ENCODE assay signal across 25 cellular contexts in genomic region chr14:52029881-52030280, GRCh38. TPM values are rescaled to one million over a fixed set of nuclear protein-coding genes. Genes with fewer than 3 reads are reported as not detected.
"Had no signal": no experiment of that assay in that cellular context is flagged by ENCODE, and none has a peak within 500 bp of the region (broad histone marks: within the 10 kb centered on the region; RNA-seq: fewer than 3 reads in every experiment).

No MANE protein-coding gene starts in this region.

- H3K36me3 ChIP-seq: uterus had no signal

- H3K36me3 Mint-ChIP-seq: activated CD4-positive, alpha-beta memory T cell treated with anti-CD3 and anti-CD28 coated beads for 36 hours; brain; mesothelial cell of epicardium had no signal

- DNase-seq: activated B cell treated with CpG ODN at 0.5 μM for 24 hours; activated CD4-positive, alpha-beta memory T cell treated with anti-CD3 and anti-CD28 coated beads for 36 hours; activated CD4-positive, alpha-beta T cell treated with anti-CD3 and anti-CD28 coated beads for 4 hours; activated naive CD4-positive, alpha-beta T cell treated with Interleukin-2 at 50 U/mL for 16 hours; activated T-cell treated with anti-CD3 and anti-CD28 coated beads for 4 hours; anterior cingulate cortex; cerebellar nuclear complex; cortex of kidney; effector CD8-positive, alpha-beta T cell; foreskin keratinocyte; hippocampal formation; islet precursor cell; occipital lobe; stimulated activated naive CD8-positive, alpha-beta T cell treated with anti-CD3 and anti-CD28 coated beads, Interleukin-15, Interleukin-2, amounts not matched to agents 100 U/mL and 50 U/mL, for 24 hours; substantia nigra; uterus had no signal

- H3K27ac ChIP-seq: foreskin keratinocyte, uterus had no signal

- H3K27ac Mint-ChIP-seq: activated B cell treated with CpG ODN at 0.5 μM for 24 hours; activated CD4-positive, alpha-beta memory T cell treated with anti-CD3 and anti-CD28 coated beads for 36 hours; activated T-helper 2 cell treated with anti-CD3 and anti-CD28 coated beads, Interferon-gamma antibody, Interleukin-2, Interleukin-4, amounts not matched to agents 10 μg/mL and 5 μg/mL and 100 μg/mL, durations not matched to agents 14 hours and 24 hours and 36 hours; progenitor cell of endocrine pancreas; T-helper 2 cell treated with Interferon-gamma antibody and Interleukin-4, amounts not matched to agents 5 μg/mL and 100 μg/mL, for 36 hours had no signal

- H3K4me3 ChIP-seq: lung, right atrium auricular region, tibial nerve, uterus had no signal

- H3K27me3 ChIP-seq: foreskin keratinocyte, right atrium auricular region, tibial nerve, uterus had no signal

- H3K9me3 Mint-ChIP-seq: activated B cell treated with CpG ODN at 0.5 μM for 24 hours; activated CD4-positive, alpha-beta memory T cell treated with anti-CD3 and anti-CD28 coated beads for 36 hours; activated T-helper 2 cell treated with anti-CD3 and anti-CD28 coated beads, Interferon-gamma antibody, Interleukin-2, Interleukin-4, amounts not matched to agents 10 μg/mL and 5 μg/mL and 100 μg/mL, durations not matched to agents 14 hours and 24 hours and 36 hours; brain; mesothelial cell of epicardium had no signal

- H3K9me3 ChIP-seq: right atrium auricular region, tibial nerve, uterus had no signal

- FAIRE-seq: TTC549 had no signal

- ATAC-seq: foreskin keratinocyte; stimulated activated naive CD8-positive, alpha-beta T cell treated with anti-CD3 and anti-CD28 coated beads, Interleukin-15, Interleukin-2, amounts not matched to agents 100 U/mL and 50 U/mL, for 24 hours had no signal

RNA-seq across cellular contexts. Expression of gene NID2, which starts 39.0 kb away (rescaled TPM):
- total RNA-seq: activated B cell treated with CpG ODN at 0.5 μM for 24 hours; activated CD4-positive, alpha-beta memory T cell treated with anti-CD3 and anti-CD28 coated beads for 36 hours had no signal
